Comparison of ENCODE assay signal across 15 cellular contexts in genomic region chr9:16864741-16865434, GRCh38. TPM values are rescaled to one million over a fixed set of nuclear protein-coding genes. Genes with fewer than 3 reads are reported as not detected.
DNase-seq lines count a peak whose midpoint lies in the region; ATAC-seq and TF ChIP-seq lines count a peak whose summit lies in the region.
"Had no signal": no experiment of that assay in that cellular context is flagged by ENCODE, and none has a peak within 500 bp of the region (broad histone marks: within the 10 kb centered on the region; RNA-seq: fewer than 3 reads in every experiment).

No MANE protein-coding gene starts in this region.

- POLR2A ChIA-PET in activated CD8-positive, alpha-beta T cell treated with anti-CD3 and anti-CD28 coated beads for 36 hours (lab: Charles Lee) = no interaction called here

- no peaks in the 10 kb centered on the region for H3K36me3 ChIP-seq in skeletal muscle tissue (ENCODE audit: control insufficient read depth in 3 of 3, insufficient read depth in 3 of 3, low read length in 3 of 3)

- intact Hi-C loops in activated CD8-positive, alpha-beta T cell treated with anti-CD3 and anti-CD28 coated beads for 36 hours (cut with micrococcal nuclease) = no loop called here

- H3K27ac Mint-ChIP-seq in activated CD8-positive, alpha-beta T cell treated with anti-CD3 and anti-CD28 coated beads for 36 hours = no peak overlapping the region
- H3K27ac Mint-ChIP-seq: CD4-positive, alpha-beta T cell; stimulated activated effector memory CD8-positive, alpha-beta T cell treated with anti-CD3 and anti-CD28 coated beads, Interleukin-12 subunit alpha, Interleukin-12 subunit beta, amount 100 ng/mL, for 72 hours; T-helper 1 cell treated with Interleukin-12 subunit alpha and Interleukin-12 subunit beta and Interleukin-4 antibody, amounts not matched to agents 30 μg/mL and 1 μg/mL, for 36 hours had no signal

- H3K27ac ChIP-seq in skeletal muscle tissue (ENCODE audit: low read depth, low read length) = peak overlapping the region; percentile 19

- DNase-seq in HCEC 1CT = peak; percentile 71
- peak; percentile 48 for DNase-seq in astrocyte of the hippocampus (ENCODE audit: low read depth, low spot score)
- peak; percentile 59 for DNase-seq in iris pigment epithelial cell (ENCODE audit: low read depth)
- DNase-seq in DMS79 treated with DMSO at 0.1 percent for 48 hours (lab: John Stamatoyannopoulos, UW) = no peak
- no peak for DNase-seq in activated T-cell treated with anti-CD3 and anti-CD28 coated beads, Interleukin-2, amount 50 U/mL, for 1 hour
- DNase-seq in activated CD8-positive, alpha-beta T cell treated with anti-CD3 and anti-CD28 coated beads for 36 hours = no peak
- no peak for DNase-seq in NCI-H1092 treated with DMSO at 0.1 percent for 48 hours (lab: John Stamatoyannopoulos, UW)
- DNase-seq: activated naive CD4-positive, alpha-beta T cell; CD4-positive, alpha-beta T cell; NCI-H2081 treated with DMSO at 0.1 percent for 48 hours; nucleus accumbens had no signal

- no peaks in the 10 kb centered on the region for H3K9me3 ChIP-seq in skeletal muscle tissue (ENCODE audit: control insufficient read depth in 3 of 3, low read length in 3 of 3)

- H3K27me3 ChIP-seq in skeletal muscle tissue (ENCODE audit: control insufficient read depth in 3 of 3, insufficient read depth in 3 of 3, low read length in 3 of 3) = peaks cover 0 to 7% (median 2%) of the 10 kb centered on the region in 3 donors

- TF ChIP-seq CTCF in activated CD8-positive, alpha-beta T cell treated with anti-CD3 and anti-CD28 coated beads for 36 hours (IDR thresholded peaks at IDR 0.05) = no peak

- H3K9me3 Mint-ChIP-seq in activated CD8-positive, alpha-beta T cell treated with anti-CD3 and anti-CD28 coated beads for 36 hours = no peaks in the 10 kb centered on the region
- H3K9me3 Mint-ChIP-seq: stimulated activated effector memory CD8-positive, alpha-beta T cell treated with anti-CD3 and anti-CD28 coated beads, Interleukin-12 subunit alpha, Interleukin-12 subunit beta, amount 100 ng/mL, for 72 hours; T-helper 1 cell treated with Interleukin-12 subunit alpha and Interleukin-12 subunit beta and Interleukin-4 antibody, amounts not matched to agents 30 μg/mL and 1 μg/mL, for 36 hours had no signal

- no peak for ATAC-seq in activated CD8-positive, alpha-beta T cell treated with anti-CD3 and anti-CD28 coated beads for 36 hours
- ATAC-seq: left lobe of liver; stimulated activated effector memory CD8-positive, alpha-beta T cell treated with anti-CD3 and anti-CD28 coated beads, Interleukin-12 subunit alpha, Interleukin-12 subunit beta, amount 100 ng/mL, for 72 hours had no signal

- H3K9ac ChIP-seq in skeletal muscle tissue (ENCODE audit: low read depth in 1 of 3, low read length in 3 of 3) = peak overlapping the region in 2 of 3 donors; percentile 49 to 51

- H3K27me3 Mint-ChIP-seq in activated CD8-positive, alpha-beta T cell treated with anti-CD3 and anti-CD28 coated beads for 36 hours = peaks cover 18% of the 10 kb centered on the region

- peaks cover 0 to 15% (median 3%) of the 10 kb centered on the region in 3 donors for H3K4me1 ChIP-seq in skeletal muscle tissue (ENCODE audit: control insufficient read depth in 3 of 3, insufficient read depth in 3 of 3, low read length in 3 of 3)

- CTCF ChIA-PET in activated CD8-positive, alpha-beta T cell treated with anti-CD3 and anti-CD28 coated beads for 36 hours (lab: Charles Lee) = no interaction called here

- no peaks in the 10 kb centered on the region for H3K36me3 Mint-ChIP-seq in activated CD8-positive, alpha-beta T cell treated with anti-CD3 and anti-CD28 coated beads for 36 hours (ENCODE audit: low read depth)
- H3K36me3 Mint-ChIP-seq: stimulated activated effector memory CD8-positive, alpha-beta T cell treated with anti-CD3 and anti-CD28 coated beads, Interleukin-12 subunit alpha, Interleukin-12 subunit beta, amount 100 ng/mL, for 72 hours had no signal

- no peak overlapping the region for H3K4me3 Mint-ChIP-seq in activated CD8-positive, alpha-beta T cell treated with anti-CD3 and anti-CD28 coated beads for 36 hours
- H3K4me3 Mint-ChIP-seq: CD4-positive, alpha-beta T cell; stimulated activated effector memory CD8-positive, alpha-beta T cell treated with anti-CD3 and anti-CD28 coated beads, Interleukin-12 subunit alpha, Interleukin-12 subunit beta, amount 100 ng/mL, for 72 hours; T-helper 1 cell treated with Interleukin-12 subunit alpha and Interleukin-12 subunit beta and Interleukin-4 antibody, amounts not matched to agents 30 μg/mL and 1 μg/mL, for 36 hours had no signal

- no peaks in the 10 kb centered on the region for H3K4me1 Mint-ChIP-seq in activated CD8-positive, alpha-beta T cell treated with anti-CD3 and anti-CD28 coated beads for 36 hours (ENCODE audit: low read depth)
- H3K4me1 Mint-ChIP-seq: stimulated activated effector memory CD8-positive, alpha-beta T cell treated with anti-CD3 and anti-CD28 coated beads, Interleukin-12 subunit alpha, Interleukin-12 subunit beta, amount 100 ng/mL, for 72 hours had no signal

- H3K4me3 ChIP-seq in skeletal muscle tissue (ENCODE audit: low read length in 3 of 3) = peak overlapping the region in 1 of 3 donors; percentile 14

RNA-seq across cellular contexts. Expression of gene BNC2, which starts 5.6 kb away (rescaled TPM):
- 10.4 TPM for total RNA-seq in skeletal muscle tissue
- total RNA-seq in activated CD8-positive, alpha-beta T cell treated with anti-CD3 and anti-CD28 coated beads for 36 hours = not detected
- total RNA-seq: CD4-positive, alpha-beta T cell had no signal

Comparison
In these comparisons a context has a peak if more than half of its experiments do, and no peak if none do; other contexts are left out.
1. DNase-seq: peak in HCEC 1CT (single experiment), astrocyte of the hippocampus (single experiment) and iris pigment epithelial cell (single experiment); none in DMS79 treated with DMSO at 0.1 percent for 48 hours (single experiment), activated T-cell treated with anti-CD3 and anti-CD28 coated beads, Interleukin-2, amount 50 U/mL, for 1 hour (single experiment), activated CD8-positive, alpha-beta T cell treated with anti-CD3 and anti-CD28 coated beads for 36 hours (single experiment) and NCI-H1092 treated with DMSO at 0.1 percent for 48 hours (single experiment).
2. RNA of gene BNC2, which starts 5.6 kb away (total RNA-seq): 10.4 TPM in skeletal muscle tissue (single experiment); not detected in activated CD8-positive, alpha-beta T cell treated with anti-CD3 and anti-CD28 coated beads for 36 hours; every median in the first group is over 10 times any median in the second.